ENCODE assay signal across 12 cellular contexts in the genomic region with DNA sequence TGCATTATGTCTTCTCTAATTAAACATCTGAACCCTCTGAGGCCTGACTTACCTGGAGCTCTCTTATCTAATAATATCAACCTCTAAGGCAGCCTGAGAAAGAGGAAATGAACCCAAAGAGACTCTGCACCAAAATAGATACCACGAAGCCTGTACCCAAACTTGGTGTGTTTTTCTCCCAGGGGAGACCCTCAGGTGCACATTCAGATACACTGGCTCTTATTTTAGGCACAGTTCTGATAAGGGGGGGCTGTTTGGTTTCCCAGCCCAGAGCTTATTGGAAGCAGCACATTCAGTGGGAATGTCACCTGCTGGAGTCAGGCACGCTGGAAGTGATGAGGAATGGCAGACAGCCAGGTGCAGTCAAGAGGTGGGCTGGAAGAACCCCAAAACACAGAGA. TPM values are rescaled to one million over a fixed set of nuclear protein-coding genes. Genes with fewer than 3 reads are reported as not detected.
DNase-seq lines count a peak whose midpoint lies in the region; ATAC-seq and TF ChIP-seq lines count a peak whose summit lies in the region.
"Had no signal": no experiment of that assay in that cellular context is flagged by ENCODE, and none has a peak within 500 bp of the region (broad histone marks: within the 10 kb centered on the region; RNA-seq: fewer than 3 reads in every experiment).

No MANE protein-coding gene starts in this region.

- intact Hi-C loops in OCI-LY7 (cut with micrococcal nuclease; ENCODE audit: unreplicated experiment): loop anchor here (1.0 to 5.0 kb wide), 4 partner anchors 10 to 114 kb away; a partner anchor contains a TSS
- intact Hi-C loops in Right ventricle myocardium inferior (cut with DNase I): no loop called here

- H3K36me3 ChIP-seq in OCI-LY7 (ENCODE audit: insufficient read depth, low read length): no peaks in the 10 kb centered on the region

- no TSS peak for BruUV-seq in OCI-LY7 (replicated peaks; lab: Mats Ljungman, UMichigan)

- peak overlapping the region; percentile 48 for H3K4me3 ChIP-seq in OCI-LY7 (ENCODE audit: low read depth, low read length, poor library complexity, severe bottlenecking)

- ATAC-seq in GM19328 (IDR thresholded peaks at IDR 0.05; ENCODE audit: unreplicated experiment) (peak; percentile 28), HG02885 (IDR thresholded peaks at IDR 0.05; ENCODE audit: poor library complexity, unreplicated experiment) (peak; percentile 53), Right ventricle myocardium inferior (no peak)

- CTCF ChIA-PET in GM10248 (lab: Yijun Ruan, JAX): interaction anchor here (1.0 to 1.3 kb wide), 3 partner anchors 9 to 29 kb away, joined by 4 read pairs; no protein-coding TSS in a partner anchor
- CTCF ChIA-PET in OCI-LY7 (lab: Charles Lee; ENCODE audit: unreplicated experiment): interaction anchor here (0.8 to 2.3 kb wide), 3 partner anchors 18 to 153 kb away, joined by 6 to 9 read pairs (median 6); no protein-coding TSS in a partner anchor

- H3K9me2 ChIP-seq in OCI-LY7 (ENCODE audit: insufficient read depth, low read length): no peaks in the 10 kb centered on the region

- H4K20me1 ChIP-seq in OCI-LY7 (ENCODE audit: insufficient read depth, low read length): no peaks in the 10 kb centered on the region

- peak overlapping the region; percentile 92 for H3K27ac ChIP-seq in OCI-LY7 (ENCODE audit: low read depth, low read length, poor library complexity, severe bottlenecking)

- no peak overlapping the region; the same call in 1 of the 2 replicates for H2AFZ ChIP-seq in OCI-LY7 (ENCODE audit: low read length)

- peak; percentile 63 for DNase-seq in GM10248 (ENCODE audit: extremely low spot score)
- DNase-seq in OCI-LY7 (ENCODE audit: low spot score): peak; percentile 97
- no peak for DNase-seq in NCI-H526 (lab: John Stamatoyannopoulos, UW)
- DNase-seq in EL: no peak
- no peak for DNase-seq in activated gamma-delta T cell treated with Interleukin-2 at 50 U/mL for 16 hours
- no peak for DNase-seq in Right ventricle myocardium inferior (ENCODE audit: missing footprints)
- DNase-seq: amygdala, NCI-H345, substantia nigra had no signal

- H3K4me1 ChIP-seq in OCI-LY7 (ENCODE audit: insufficient read depth, low read length, poor library complexity, severe bottlenecking): peaks cover 80% of the 10 kb centered on the region

- no peak for TF ChIP-seq CTCF in GM10248 (IDR thresholded peaks at IDR 0.05; ENCODE audit: control extremely low read depth, extremely low read depth, low read depth, missing control alignments)
- no peak for TF ChIP-seq CTCF in OCI-LY7 (conservative IDR thresholded peaks at IDR 0.05; ENCODE audit: low read length)

- POLR2A ChIA-PET in GM10248 (lab: Yijun Ruan, JAX): interaction anchor here (1.0 kb wide), 1 partner anchor 20 kb away, joined by 3 read pairs; no protein-coding TSS in a partner anchor
- POLR2A ChIA-PET in OCI-LY7 (lab: Charles Lee): interaction anchor here (1.0 to 3.3 kb wide), 7 partner anchors 10 to 157 kb away, joined by 3 to 27 read pairs (median 10); a partner anchor contains a TSS

- peak overlapping the region; percentile 77 for H3K4me2 ChIP-seq in OCI-LY7 (ENCODE audit: low read length)

- no peaks in the 10 kb centered on the region for H3K9me3 ChIP-seq in OCI-LY7 (ENCODE audit: low read length)

- H3K79me2 ChIP-seq in OCI-LY7 (ENCODE audit: insufficient read depth, low read depth, low read length): no peaks in the 10 kb centered on the region

RNA-seq across cellular contexts. Expression of a gene that starts 9.8 kb away (rescaled TPM):
- 0.05 and 0.35 TPM in 2 replicates for total RNA-seq in OCI-LY7 (2014; rRNA removed; shearing (Covaris generic))
- 0.10 TPM in 1 of 2 replicates, not detected in the other for total RNA-seq in OCI-LY7 (2022)
- total RNA-seq in Right ventricle myocardium inferior: not detected

RNA-seq across cellular contexts. Expression of a gene that starts 44.7 kb away (rescaled TPM):
- not detected in 2 replicates for total RNA-seq in OCI-LY7 (2014; rRNA removed; shearing (Covaris generic))
- total RNA-seq in OCI-LY7 (2022) (not detected in 2 replicates), Right ventricle myocardium inferior (not detected)
- total RNA-seq: lower leg skin had no signal

Comparison
In these comparisons a context has a peak if more than half of its experiments do, and no peak if none do; other contexts are left out.
1. DNase-seq: peak in GM10248 (single experiment) and OCI-LY7 (single experiment); none in NCI-H526 (0 of 2), EL (single experiment), activated gamma-delta T cell treated with Interleukin-2 at 50 U/mL for 16 hours (single experiment) and Right ventricle myocardium inferior (single experiment).